In the genomic region with DNA sequence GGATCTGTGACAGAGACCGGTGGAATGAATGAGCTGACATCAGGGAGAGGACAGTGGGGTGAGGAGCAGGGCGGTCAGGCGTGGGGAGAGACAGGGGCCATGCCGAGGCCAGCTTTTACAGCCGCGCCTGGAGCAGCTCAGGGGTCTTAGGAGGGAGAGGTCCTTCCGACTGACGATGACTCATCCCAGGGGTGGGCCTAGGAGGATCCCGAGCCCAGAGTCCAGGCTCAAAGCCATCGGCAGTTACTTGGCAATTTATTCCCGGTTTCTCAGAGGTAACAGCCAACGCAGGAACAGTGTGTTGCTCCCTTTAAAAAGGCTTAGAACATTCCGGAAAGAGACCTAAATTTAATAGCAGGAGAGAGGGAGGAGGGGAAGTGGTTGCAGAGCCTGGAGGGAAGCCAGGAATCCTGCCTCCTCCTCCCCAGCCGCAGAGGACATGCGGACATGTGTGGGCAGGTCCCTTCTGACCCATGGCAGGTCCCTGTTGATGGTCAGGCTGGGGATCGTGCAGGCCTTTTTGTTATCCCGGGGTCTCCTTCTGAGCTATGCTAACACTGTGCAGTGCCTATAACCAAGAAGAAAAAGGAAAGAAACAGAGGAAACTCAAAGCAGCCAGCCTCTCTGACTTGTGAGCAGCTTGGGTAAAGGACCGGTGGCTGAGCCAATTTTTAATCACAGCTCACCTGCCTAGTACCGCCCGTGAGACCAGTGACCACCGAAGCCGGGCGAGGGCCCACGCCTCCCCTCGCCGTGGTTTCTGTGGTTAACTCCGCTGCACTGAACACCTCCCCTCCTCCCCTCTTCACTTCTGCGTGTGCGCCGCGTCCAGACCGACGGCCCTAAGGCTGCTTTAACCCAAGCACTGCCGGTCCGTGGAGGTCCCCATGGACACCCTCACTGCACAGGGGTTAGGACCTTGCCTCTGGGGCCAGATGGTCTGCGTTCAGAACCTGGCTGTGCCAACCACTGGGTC, we compare ENCODE assay signal across 8 cellular contexts.
DNase-seq lines count a peak whose midpoint lies in the region; ATAC-seq and TF ChIP-seq lines count a peak whose summit lies in the region.

No MANE protein-coding gene starts in this region.

- no peaks in the 10 kb centered on the region for H3K9me2 ChIP-seq in SK-N-SH

- peak overlapping the region in 2 of 5 donors; percentile 17 to 30 for H3K27ac ChIP-seq in adrenal gland
- H3K27ac ChIP-seq in left lung: peak overlapping the region; percentile 10 to 15
- H3K27ac ChIP-seq in upper lobe of left lung: peak overlapping the region in 1 of 4 donors; percentile 16
- H3K27ac ChIP-seq in SK-N-SH (ENCODE audit: low read depth in 2 of 2, low read length in 1 of 2): no peak overlapping the region

- H3K9me3 ChIP-seq in adrenal gland (replicated peaks in 1 of 3) (no peaks in the 10 kb centered on the region), left lung (no peaks in the 10 kb centered on the region), upper lobe of left lung (no peaks in the 10 kb centered on the region), SK-N-SH (no peaks in the 10 kb centered on the region)

- no peak overlapping the region for H3K4me2 ChIP-seq in SK-N-SH

- TF ChIP-seq POLR2A in adrenal gland (IDR thresholded peaks at IDR 0.05) (no peak), upper lobe of left lung (IDR thresholded peaks at IDR 0.05) (no peak)

- TF ChIP-seq EP300 in upper lobe of left lung (IDR thresholded peaks at IDR 0.05) (no peak), SK-N-SH (IDR thresholded peaks at IDR 0.05; ENCODE audit: borderline replicate concordance in 1 of 2, low read depth in 1 of 2, low read length in 1 of 2) (no peak)

- POLR2A ChIA-PET in SK-N-SH (lab: Yijun Ruan, JAX): no interaction called here

- H4K20me1 ChIP-seq in SK-N-SH (ENCODE audit: insufficient read depth): no peaks in the 10 kb centered on the region

- DNase-seq in AG08396 (ENCODE audit: low spot score): peak; percentile 44
- peak in 6 of 7 donors; percentile 39 to 67 (median 47) for DNase-seq in adrenal gland
- DNase-seq in left lung: peak; percentile 77 to 78
- DNase-seq in upper lobe of left lung: peak; percentile 60 to 81
- no peak for DNase-seq in SK-N-SH

- no peaks in the 10 kb centered on the region for H3K79me2 ChIP-seq in SK-N-SH (ENCODE audit: insufficient read depth)

- H2AFZ ChIP-seq in SK-N-SH (ENCODE audit: low read depth): no peak overlapping the region

- intact Hi-C loops in adrenal gland (cut with DNase I) (no loop called here), left lung (cut with DNase I) (no loop called here)

- no peaks in the 10 kb centered on the region for H3K36me3 ChIP-seq in adrenal gland (replicated peaks in 1 of 2)
- H3K36me3 ChIP-seq in left lung: no peaks in the 10 kb centered on the region
- H3K36me3 ChIP-seq in upper lobe of left lung: no peaks in the 10 kb centered on the region
- no peaks in the 10 kb centered on the region for H3K36me3 ChIP-seq in SK-N-SH (replicated peaks in 1 of 2; ENCODE audit: control insufficient read depth in 1 of 2, insufficient read depth in 2 of 2, low read length in 1 of 2)

- H3F3A ChIP-seq in SK-N-SH (replicated peaks; ENCODE audit: insufficient read depth): no peaks in the 10 kb centered on the region

- H3K4me1 ChIP-seq in adrenal gland (replicated peaks in 1 of 2) (peaks cover 0 to 2% of the 10 kb centered on the region in 2 donors), left lung (peaks cover 12 to 23% of the 10 kb centered on the region in 2 donors), upper lobe of left lung (peaks cover 9 to 17% (median 12%) of the 10 kb centered on the region in 4 donors), SK-N-SH (ENCODE audit: control insufficient read depth in 1 of 2, insufficient read depth in 2 of 2, low read depth in 1 of 2, low read length in 1 of 2) (peaks cover 0 to 8% of the 10 kb centered on the region in 2 experiments; a peak in 1 of 4 replicates)

- ATAC-seq in GM18511 (IDR thresholded peaks at IDR 0.05; ENCODE audit: unreplicated experiment) (peak; percentile 47), HG03159 (IDR thresholded peaks at IDR 0.05; ENCODE audit: unreplicated experiment) (peak; percentile 8), left lung (peak; percentile 83), upper lobe of left lung (ENCODE audit: low FRiP score in 2 of 2) (peak; percentile 65 to 71), HG03097 (IDR thresholded peaks at IDR 0.05; ENCODE audit: low FRiP score, unreplicated experiment) (no peak)

- CTCF ChIA-PET in SK-N-SH (lab: Yijun Ruan, JAX): no interaction called here

- TF ChIP-seq CTCF in adrenal gland (IDR thresholded peaks at IDR 0.05) (no peak), left lung (IDR thresholded peaks at IDR 0.05) (no peak), upper lobe of left lung (IDR thresholded peaks at IDR 0.05) (no peak), SK-N-SH (IDR thresholded peaks at IDR 0.05) (no peak)

- H3K9ac ChIP-seq in SK-N-SH: no peak overlapping the region

- WGBS in adrenal gland, 4 donors: 49 to 62% (median 54%) methylated on average over 32 to 36 of the region's 36 CpGs
- WGBS in upper lobe of left lung, 2 donors: 23 to 27% methylated on average over 24 to 35 of the region's 36 CpGs
- WGBS in SK-N-SH (ENCODE audit: low lambda C conversion rate): 86% methylated on average over 31 of the region's 36 CpGs

- TF ChIP-seq RAD21 in SK-N-SH (IDR thresholded peaks at IDR 0.05; ENCODE audit: low read length): no peak

- H3K27me3 ChIP-seq in adrenal gland (no peaks in the 10 kb centered on the region), left lung (peaks cover 0 to 16% of the 10 kb centered on the region in 2 donors), upper lobe of left lung (no peaks in the 10 kb centered on the region), SK-N-SH (ENCODE audit: insufficient read depth) (no peaks in the 10 kb centered on the region)

- H3K4me3 ChIP-seq in adrenal gland (no peak overlapping the region), left lung (peak overlapping the region in 1 of 2 donors; percentile 13), upper lobe of left lung (peak overlapping the region in 2 of 4 donors; percentile 21 to 25), SK-N-SH (ENCODE audit: low read depth in 2 of 2, low read length in 1 of 2) (no peak overlapping the region)

TF ChIP-seq in SK-N-SH, 30 proteins besides CTCF, POLR2A, EP300 and RAD21:
- TF ChIP-seq PBX3 (IDR thresholded peaks at IDR 0.05) (no peak), TCF12 (IDR thresholded peaks at IDR 0.05) (no peak), GATA2 (CRISPR knock-in tag; IDR thresholded peaks at IDR 0.05) (no peak), JUND (IDR thresholded peaks at IDR 0.05) (no peak), NFIC (IDR thresholded peaks at IDR 0.05; ENCODE audit: borderline replicate concordance) (no peak), USF2 (IDR thresholded peaks at IDR 0.05; ENCODE audit: borderline replicate concordance, low read depth, low read length) (no peak), EZH2phosphoT487 (IDR thresholded peaks at IDR 0.05; ENCODE audit: borderline replicate concordance, low read depth) (no peak), FOSL2 (IDR thresholded peaks at IDR 0.05; ENCODE audit: borderline replicate concordance, low read depth) (no peak), MEF2A (IDR thresholded peaks at IDR 0.05; ENCODE audit: borderline replicate concordance, low read depth) (no peak), SMC3 (IDR thresholded peaks at IDR 0.05; ENCODE audit: low read depth, low read length) (no peak), USF1 (IDR thresholded peaks at IDR 0.05; ENCODE audit: borderline replicate concordance, low read depth) (no peak), GABPA (IDR thresholded peaks at IDR 0.05; ENCODE audit: low read depth) (no peak), RFX5 (IDR thresholded peaks at IDR 0.05; ENCODE audit: low read length) (no peak)

Comparison
In these comparisons a context has a peak if more than half of its experiments do, and no peak if none do; other contexts are left out.
1. H3K27ac ChIP-seq: peak in left lung (2 of 2); none in SK-N-SH (0 of 2).